In genomic region chr4:150072906-150073714, GRCh38 we compare ENCODE assay signal across 1 cellular context.
TF ChIP-seq lines count a peak whose summit lies in the region.

No MANE protein-coding gene starts in this region.

TF ChIP-seq in SK-N-SH, 30 proteins besides CTCF, POLR2A, EP300 and RAD21 (continued from another document):
- TF ChIP-seq IRF3 (IDR thresholded peaks at IDR 0.05; ENCODE audit: low read depth, low read length) (no peak), RFX5 (IDR thresholded peaks at IDR 0.05; ENCODE audit: low read length) (no peak), USF1 (IDR thresholded peaks at IDR 0.05; ENCODE audit: borderline replicate concordance, low read depth) (no peak), POLR2AphosphoS5 (IDR thresholded peaks at IDR 0.05; ENCODE audit: low read depth, low read length) (peak; percentile 56; the same call in 1 of the 2 replicates), ZBTB33 (IDR thresholded peaks at IDR 0.05; ENCODE audit: borderline replicate concordance, low read depth) (no peak), REST (IDR thresholded peaks at IDR 0.05; ENCODE audit: low read depth, low read length) (no peak), GATA2 (CRISPR knock-in tag; IDR thresholded peaks at IDR 0.05) (no peak), MAX (IDR thresholded peaks at IDR 0.05; ENCODE audit: low read depth) (peak; percentile 62; the same call in 1 of the 2 replicates), PBX3 (IDR thresholded peaks at IDR 0.05) (peak; percentile 70), FOXJ3 (CRISPR knock-in tag; IDR thresholded peaks at IDR 0.05) (no peak), SIN3A (IDR thresholded peaks at IDR 0.05; ENCODE audit: borderline replicate concordance, low read depth, low read length) (no peak), NRF1 (IDR thresholded peaks at IDR 0.05; ENCODE audit: low read depth, low read length) (no peak), EZH2phosphoT487 (IDR thresholded peaks at IDR 0.05; ENCODE audit: borderline replicate concordance, low read depth) (no peak), MXI1 (IDR thresholded peaks at IDR 0.05; ENCODE audit: low read depth, low read length) (no peak), RCOR1 (IDR thresholded peaks at IDR 0.05; ENCODE audit: low read length) (no peak), GABPA (IDR thresholded peaks at IDR 0.05; ENCODE audit: low read depth) (no peak), NFIC (IDR thresholded peaks at IDR 0.05; ENCODE audit: borderline replicate concordance) (peak; percentile 98), USF2 (IDR thresholded peaks at IDR 0.05; ENCODE audit: borderline replicate concordance, low read depth, low read length) (no peak), CHD2 (IDR thresholded peaks at IDR 0.05; ENCODE audit: low read length, partially characterized antibody) (no peak), FOSL2 (IDR thresholded peaks at IDR 0.05; ENCODE audit: borderline replicate concordance, low read depth) (peak; percentile 61), SMC3 (IDR thresholded peaks at IDR 0.05; ENCODE audit: low read depth, low read length) (no peak), TCF12 (IDR thresholded peaks at IDR 0.05) (peak; percentile 84)
